In genomic region chr11:102320679-102321078, GRCh38 we compare ENCODE assay signal across 12 cellular contexts. TPM values are rescaled to one million over a fixed set of nuclear protein-coding genes. Genes with fewer than 3 reads are reported as not detected.
A peak's percentile ranks its signal among the peaks of the same experiment; 100 is the strongest.
DNase-seq lines count a peak whose midpoint lies in the region; ATAC-seq and TF ChIP-seq lines count a peak whose summit lies in the region.
"Had no signal": no experiment of that assay in that cellular context is flagged by ENCODE, and none has a peak within 500 bp of the region (broad histone marks: within the 10 kb centered on the region; RNA-seq: fewer than 3 reads in every experiment).

No MANE protein-coding gene starts in this region.

- no peak for ATAC-seq in stimulated activated naive CD8-positive, alpha-beta T cell treated with anti-CD3 and anti-CD28 coated beads, Interleukin-15, Interleukin-2, amounts not matched to agents 100 U/mL and 50 U/mL, for 24 hours
- ATAC-seq in psoas muscle: no peak
- no peak for ATAC-seq in mucosa of descending colon

- intact Hi-C loops in psoas muscle (cut with DNase I): no loop called here
- intact Hi-C loops in mucosa of descending colon (cut with DNase I, micrococcal nuclease): no loop called here

- peaks cover 77% of the 10 kb centered on the region for H3K36me3 Mint-ChIP-seq in stimulated activated naive CD8-positive, alpha-beta T cell treated with anti-CD3 and anti-CD28 coated beads, Interleukin-15, Interleukin-2, amounts not matched to agents 100 ng/mL and 50 ng/mL, for 24 hours (ENCODE audit: low read depth)
- peaks cover 65% of the 10 kb centered on the region for H3K36me3 Mint-ChIP-seq in activated naive CD8-positive, alpha-beta T cell treated with anti-CD3 and anti-CD28 coated beads for 36 hours

- H3K4me1 Mint-ChIP-seq in stimulated activated naive CD8-positive, alpha-beta T cell treated with anti-CD3 and anti-CD28 coated beads, Interleukin-15, Interleukin-2, amounts not matched to agents 100 ng/mL and 50 ng/mL, for 24 hours (ENCODE audit: low read depth): peaks cover 79% of the 10 kb centered on the region
- peaks cover 56% of the 10 kb centered on the region for H3K4me1 Mint-ChIP-seq in activated naive CD8-positive, alpha-beta T cell treated with anti-CD3 and anti-CD28 coated beads for 36 hours

- peak overlapping the region; percentile 99 for H3K4me3 Mint-ChIP-seq in stimulated activated naive CD8-positive, alpha-beta T cell treated with anti-CD3 and anti-CD28 coated beads, Interleukin-15, Interleukin-2, amounts not matched to agents 100 ng/mL and 50 ng/mL, for 24 hours
- peak overlapping the region; percentile 94 for H3K4me3 Mint-ChIP-seq in activated naive CD8-positive, alpha-beta T cell treated with anti-CD3 and anti-CD28 coated beads for 36 hours

- H3K4me3 ChIP-seq in muscle layer of duodenum (ENCODE audit: low read depth in 1 of 2, low read length in 2 of 2) (no peak overlapping the region), psoas muscle (no peak overlapping the region), mucosa of descending colon (no peak overlapping the region)
- H3K4me3 ChIP-seq: PC-9 had no signal

- H3K9me3 ChIP-seq in muscle layer of duodenum (ENCODE audit: control insufficient read depth in 1 of 2, low read length in 2 of 2) (no peaks in the 10 kb centered on the region), psoas muscle (no peaks in the 10 kb centered on the region), mucosa of descending colon (no peaks in the 10 kb centered on the region)

- no peak for TF ChIP-seq CTCF in psoas muscle (IDR thresholded peaks at IDR 0.05)
- TF ChIP-seq CTCF in mucosa of descending colon (IDR thresholded peaks at IDR 0.05): no peak

- H3K27ac ChIP-seq in muscle layer of duodenum (ENCODE audit: low read length) (peak overlapping the region; percentile 25), psoas muscle (no peak overlapping the region)
- H3K27ac ChIP-seq: PC-9 had no signal

- peaks cover 0 to 12% of the 10 kb centered on the region in 2 donors for H3K4me1 ChIP-seq in muscle layer of duodenum (ENCODE audit: control insufficient read depth in 1 of 2, insufficient read depth in 2 of 2, low read length in 2 of 2)
- H3K4me1 ChIP-seq in psoas muscle: no peaks in the 10 kb centered on the region
- peaks cover 4% of the 10 kb centered on the region for H3K4me1 ChIP-seq in mucosa of descending colon (ENCODE audit: low read depth)

- peak overlapping the region; percentile 98 for H3K27ac Mint-ChIP-seq in stimulated activated naive CD8-positive, alpha-beta T cell treated with anti-CD3 and anti-CD28 coated beads, Interleukin-15, Interleukin-2, amounts not matched to agents 100 ng/mL and 50 ng/mL, for 24 hours
- H3K27ac Mint-ChIP-seq in activated naive CD8-positive, alpha-beta T cell treated with anti-CD3 and anti-CD28 coated beads for 36 hours: peak overlapping the region; percentile 100

- H3K36me3 ChIP-seq in muscle layer of duodenum (ENCODE audit: control insufficient read depth in 1 of 2, insufficient read depth in 2 of 2, low read length in 2 of 2): no peaks in the 10 kb centered on the region
- no peaks in the 10 kb centered on the region for H3K36me3 ChIP-seq in psoas muscle (ENCODE audit: insufficient read depth in 1 of 2, low read depth in 1 of 2)
- H3K36me3 ChIP-seq in mucosa of descending colon (ENCODE audit: low read depth): no peaks in the 10 kb centered on the region

- DNase-seq in stimulated activated naive CD8-positive, alpha-beta T cell treated with anti-CD3 and anti-CD28 coated beads, Interleukin-15, Interleukin-2, amounts not matched to agents 100 U/mL and 50 U/mL, for 24 hours: no peak
- DNase-seq in activated naive CD8-positive, alpha-beta T cell treated with anti-CD3 and anti-CD28 coated beads for 36 hours: no peak
- no peak for DNase-seq in activated effector memory CD4-positive, alpha-beta T cell treated with Interleukin-2 at 50 U/mL for 16 hours
- DNase-seq in SKM-1 treated with dmso at 0.1 percent for 144 hours (lab: John Stamatoyannopoulos, UW; ENCODE audit: unreplicated experiment): no peak
- no peak for DNase-seq in psoas muscle
- no peak for DNase-seq in mucosa of descending colon
- DNase-seq: H7, NCI-H1105 treated with DMSO at 0.1 percent for 48 hours had no signal

- peaks cover 4% of the 10 kb centered on the region for H3K27me3 Mint-ChIP-seq in stimulated activated naive CD8-positive, alpha-beta T cell treated with anti-CD3 and anti-CD28 coated beads, Interleukin-15, Interleukin-2, amounts not matched to agents 100 ng/mL and 50 ng/mL, for 24 hours
- H3K27me3 Mint-ChIP-seq in activated naive CD8-positive, alpha-beta T cell treated with anti-CD3 and anti-CD28 coated beads for 36 hours: peaks cover 7% of the 10 kb centered on the region

- H3K27me3 ChIP-seq in muscle layer of duodenum (ENCODE audit: low read depth, low read length) (no peaks in the 10 kb centered on the region), psoas muscle (ENCODE audit: insufficient read depth in 3 of 3, low read length in 2 of 3) (no peaks in the 10 kb centered on the region)

- no peaks in the 10 kb centered on the region for H3K9me3 Mint-ChIP-seq in stimulated activated naive CD8-positive, alpha-beta T cell treated with anti-CD3 and anti-CD28 coated beads, Interleukin-15, Interleukin-2, amounts not matched to agents 100 ng/mL and 50 ng/mL, for 24 hours
- H3K9me3 Mint-ChIP-seq in activated naive CD8-positive, alpha-beta T cell treated with anti-CD3 and anti-CD28 coated beads for 36 hours: no peaks in the 10 kb centered on the region

RNA-seq across cellular contexts. Expression of gene BIRC3, which starts 3.4 kb away (rescaled TPM):
- 10 to 100 TPM; 76.6 to 79.9 TPM for total RNA-seq in activated naive CD8-positive, alpha-beta T cell treated with anti-CD3 and anti-CD28 coated beads for 36 hours
- total RNA-seq in psoas muscle (1 to 10 TPM; 1.2 to 3.8 (median 2.5) TPM), mucosa of descending colon (100 to 1,000 TPM in 1 of 3 donors, 10 to 100 TPM in 2; 26.1 to 116 (median 45.4) TPM)
- polyA plus RNA-seq in psoas muscle: 1 to 10 TPM in 2 of 3 donors, under 1 TPM in 1; 0.97 to 3.3 (median 1.7) TPM
- polyA plus RNA-seq: neural cell had no signal

RNA-seq across cellular contexts. Expression of gene BIRC2, which starts 26.3 kb away (rescaled TPM):
- 10 to 100 TPM; 29.6 to 30.7 TPM for total RNA-seq in activated naive CD8-positive, alpha-beta T cell treated with anti-CD3 and anti-CD28 coated beads for 36 hours
- total RNA-seq in psoas muscle: 10 to 100 TPM; 26.6 to 30.3 (median 29.6) TPM
- 10 to 100 TPM; 22.5 to 55.1 (median 35.1) TPM for polyA plus RNA-seq in psoas muscle
- 10 to 100 TPM; 42.8 to 55.0 (median 45.2) TPM for total RNA-seq in mucosa of descending colon

Comparison
In these comparisons a context has a peak if more than half of its experiments do, and no peak if none do; other contexts are left out.
1. RNA of gene BIRC3, which starts 3.4 kb away (total RNA-seq): 76.6 to 79.9 TPM in activated naive CD8-positive, alpha-beta T cell treated with anti-CD3 and anti-CD28 coated beads for 36 hours and 26.1 to 116 TPM in mucosa of descending colon; 1.2 to 3.8 TPM in psoas muscle; every median in the first group is over 4 times any median in the second.